In genomic region chr11:32433249-32434115, GRCh38 we compare ENCODE assay signal across 11 cellular contexts. TPM values are rescaled to one million over a fixed set of nuclear protein-coding genes. Genes with fewer than 3 reads are reported as not detected.
A peak's percentile ranks its signal among the peaks of the same experiment; 100 is the strongest.
DNase-seq lines count a peak whose midpoint lies in the region; ATAC-seq and TF ChIP-seq lines count a peak whose summit lies in the region.
"Had no signal": no experiment of that assay in that cellular context is flagged by ENCODE, and none has a peak within 500 bp of the region (broad histone marks: within the 10 kb centered on the region; RNA-seq: fewer than 3 reads in every experiment).

No MANE protein-coding gene starts in this region.

- no peak overlapping the region for H2AK5ac ChIP-seq in mesendoderm (ENCODE audit: low read length)

- peak overlapping the region; percentile 35 to 90 (median 62) for H3K4me3 ChIP-seq in heart left ventricle
- H3K4me3 ChIP-seq in mesendoderm (ENCODE audit: low read length): no peak overlapping the region

- H3K4me1 Mint-ChIP-seq in activated T-helper 17 cell treated with anti-CD3 and anti-CD28 coated beads, Interleukin-2, amount 50 U/mL, for 72 hours: peaks cover 14% of the 10 kb centered on the region
- peaks cover 19% of the 10 kb centered on the region for H3K4me1 Mint-ChIP-seq in type B pancreatic cell (ENCODE audit: unreplicated experiment)

- H4K5ac ChIP-seq in mesendoderm (ENCODE audit: low read length): no peak overlapping the region

- H3K4ac ChIP-seq in mesendoderm (ENCODE audit: low read depth, low read length): no peak overlapping the region

- no peaks in the 10 kb centered on the region for H3K36me3 ChIP-seq in heart left ventricle
- H3K36me3 ChIP-seq in mesendoderm (ENCODE audit: control insufficient read depth, insufficient read depth, low read length): no peaks in the 10 kb centered on the region

- H2BK15ac ChIP-seq in mesendoderm (replicated peaks; ENCODE audit: low read depth): no peak overlapping the region

- no peak overlapping the region for H3K18ac ChIP-seq in mesendoderm (ENCODE audit: low read length)

- peaks cover 64% of the 10 kb centered on the region for H3K27me3 Mint-ChIP-seq in activated T-helper 17 cell treated with anti-CD3 and anti-CD28 coated beads, Interleukin-2, amount 50 U/mL, for 72 hours
- H3K27me3 Mint-ChIP-seq in type B pancreatic cell: peaks cover 93% of the 10 kb centered on the region

- intact Hi-C loops in heart left ventricle (cut with DNase I) (loop anchor here in 2 of 10 donors (2.0 to 10.0 kb wide), 2 partner anchors 47 to 151 kb away; partner anchors contain the start of gene EIF3M (in 2 of the 2)), left cardiac atrium (cut with DNase I) (no loop called here)

- H3K79me1 ChIP-seq in mesendoderm (ENCODE audit: low read length): no peaks in the 10 kb centered on the region

- H3K56ac ChIP-seq in mesendoderm (ENCODE audit: low read length): peak overlapping the region; percentile 34

- H3K4me1 ChIP-seq in heart left ventricle (peaks cover 0 to 59% (median 9%) of the 10 kb centered on the region in 12 donors), mesendoderm (ENCODE audit: control insufficient read depth, low read depth, low read length) (peaks cover 6% of the 10 kb centered on the region)

- no peak overlapping the region for H4K8ac ChIP-seq in mesendoderm (ENCODE audit: low read depth, low read length)

- no peak overlapping the region for H2BK5ac ChIP-seq in mesendoderm (ENCODE audit: low read length)

- no peaks in the 10 kb centered on the region for H3K9me3 Mint-ChIP-seq in activated T-helper 17 cell treated with anti-CD3 and anti-CD28 coated beads, Interleukin-2, amount 50 U/mL, for 72 hours
- no peaks in the 10 kb centered on the region for H3K9me3 Mint-ChIP-seq in type B pancreatic cell

- H3K4me2 ChIP-seq in mesendoderm (ENCODE audit: low read length): peak overlapping the region; percentile 27

- H3K27me3 ChIP-seq in heart left ventricle (peaks cover 16 to 99% (median 84%) of the 10 kb centered on the region in 9 donors), mesendoderm (ENCODE audit: insufficient read depth, low read length, poor library complexity) (peaks cover 72% of the 10 kb centered on the region)

- peak overlapping the region; percentile 43 for H3K4me3 Mint-ChIP-seq in activated T-helper 17 cell treated with anti-CD3 and anti-CD28 coated beads, Interleukin-2, amount 50 U/mL, for 72 hours
- H3K4me3 Mint-ChIP-seq in type B pancreatic cell: peak overlapping the region; percentile 81

- TF ChIP-seq POLR2A in heart left ventricle (IDR thresholded peaks at IDR 0.05): no peak

- peak overlapping the region; percentile 80 for H3K23ac ChIP-seq in mesendoderm (ENCODE audit: low read length)

- TF ChIP-seq CTCF in heart left ventricle (IDR thresholded peaks at IDR 0.05) (no peak), type B pancreatic cell (conservative IDR thresholded peaks at IDR 0.05) (no peak)

- no peaks in the 10 kb centered on the region for H3K9me3 ChIP-seq in heart left ventricle

- DNase-seq in heart left ventricle (no peak), left cardiac atrium (no peak), mesendoderm (no peak), type B pancreatic cell (ENCODE audit: extremely low spot score, unreplicated experiment) (no peak)
- no peak for DNase-seq in stimulated activated CD4-positive, alpha-beta T cell treated with anti-CD3 and anti-CD28 coated beads, Interleukin-12 subunit alpha, Interleukin-12 subunit beta, amount 100 ng/mL, for 4 hours
- DNase-seq: MM.1S had no signal

- WGBS in heart left ventricle, 4 donors: 10 to 13% (median 12%) methylated on average over 52 to 54 of the region's 54 CpGs
- WGBS in mesendoderm (ENCODE audit: extremely low coverage, insufficient coverage, low lambda C conversion rate): no CpG with 5 or more reads among the region's 54 CpGs

- no peak overlapping the region for H3K27ac Mint-ChIP-seq in activated T-helper 17 cell treated with anti-CD3 and anti-CD28 coated beads, Interleukin-2, amount 50 U/mL, for 72 hours
- H3K27ac Mint-ChIP-seq in type B pancreatic cell: peak overlapping the region; percentile 46

- peak overlapping the region in 11 of 12 donors; percentile 82 to 98 (median 88) for H3K27ac ChIP-seq in heart left ventricle
- no peak overlapping the region for H3K27ac ChIP-seq in mesendoderm (ENCODE audit: low read depth, low read length)

- no peak overlapping the region for H2BK120ac ChIP-seq in mesendoderm (ENCODE audit: low read depth, low read length)

- no peak overlapping the region for H3K9ac ChIP-seq in mesendoderm (ENCODE audit: low read length)

- ATAC-seq in heart left ventricle: no peak
- ATAC-seq in left cardiac atrium: no peak
- ATAC-seq in activated T-helper 17 cell treated with anti-CD3 and anti-CD28 coated beads, Interleukin-2, amount 50 U/mL, for 72 hours (replicated peaks): no peak
- ATAC-seq in GM18858 (IDR thresholded peaks at IDR 0.05; ENCODE audit: unreplicated experiment): no peak
- ATAC-seq in HG02973 (IDR thresholded peaks at IDR 0.05; ENCODE audit: unreplicated experiment): no peak

- H3K79me2 ChIP-seq in mesendoderm (ENCODE audit: control insufficient read depth, insufficient read depth, low read length): no peaks in the 10 kb centered on the region

- peaks cover 5% of the 10 kb centered on the region for H3K36me3 Mint-ChIP-seq in activated T-helper 17 cell treated with anti-CD3 and anti-CD28 coated beads, Interleukin-2, amount 50 U/mL, for 72 hours (ENCODE audit: low read depth)
- H3K36me3 Mint-ChIP-seq in type B pancreatic cell: peaks cover 3% of the 10 kb centered on the region

RNA-seq across cellular contexts. Expression of gene WT1, which starts 1.9 kb away (rescaled TPM):
- total RNA-seq in heart left ventricle (10 to 100 TPM in 1 of 9 donors, 1 to 10 TPM in 8; 1.3 to 16.6 (median 2.9) TPM), left cardiac atrium (1 to 10 TPM; 4.2 to 4.5 TPM), type B pancreatic cell (ENCODE audit: low replicate concordance) (2.7 and 5.2 TPM in 2 replicates)
- 1 to 10 TPM; 1.0 to 1.2 TPM for polyA plus RNA-seq in heart left ventricle
- not detected for total RNA-seq in activated T-helper 17 cell treated with anti-CD3 and anti-CD28 coated beads, Interleukin-2, amount 50 U/mL, for 72 hours
- polyA plus RNA-seq in mesendoderm (2013, experiment 1 of 2): 1.0 TPM
- 0.92 TPM for polyA plus RNA-seq in mesendoderm (2013, experiment 2 of 2)
- total RNA-seq: mononuclear cell had no signal
- polyA plus RNA-seq: esophagus had no signal
